1 cellular context compared by ENCODE assay signal in the genomic region with DNA sequence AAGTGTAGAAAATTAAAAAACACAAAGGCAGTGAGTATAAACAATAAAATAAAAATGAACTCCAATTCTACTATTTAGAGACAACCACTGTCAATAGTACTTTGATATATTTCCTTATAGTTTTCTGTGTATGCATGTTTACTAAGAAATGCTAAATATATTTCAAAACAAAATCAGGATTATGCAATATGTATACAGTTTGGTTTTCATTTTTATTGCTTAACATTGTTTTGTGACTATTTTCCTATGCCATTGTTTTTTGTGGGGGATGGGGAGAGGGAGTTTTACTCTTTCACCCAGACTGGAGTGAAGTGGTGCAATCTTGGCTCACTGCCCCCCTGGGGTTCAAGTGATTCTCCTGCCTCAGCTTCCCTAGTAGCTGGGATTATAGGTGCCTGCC.
A peak's percentile ranks its signal among the peaks of the same experiment; 100 is the strongest.
TF ChIP-seq lines count a peak whose summit lies in the region.

No MANE protein-coding gene starts in this region.

TF ChIP-seq in HepG2, 621 proteins besides CTCF, POLR2A, EP300 and RAD21:
- TF ChIP-seq ZZZ3 (CRISPR knock-in tag; IDR thresholded peaks at IDR 0.05; ENCODE audit: borderline replicate concordance) (no peak), CEBPB (IDR thresholded peaks at IDR 0.05; ENCODE audit: borderline replicate concordance, low read depth, low read length) (peak; percentile 37; the same call in 1 of the 2 replicates)
